8 cellular contexts compared by ENCODE assay signal in the genomic region with DNA sequence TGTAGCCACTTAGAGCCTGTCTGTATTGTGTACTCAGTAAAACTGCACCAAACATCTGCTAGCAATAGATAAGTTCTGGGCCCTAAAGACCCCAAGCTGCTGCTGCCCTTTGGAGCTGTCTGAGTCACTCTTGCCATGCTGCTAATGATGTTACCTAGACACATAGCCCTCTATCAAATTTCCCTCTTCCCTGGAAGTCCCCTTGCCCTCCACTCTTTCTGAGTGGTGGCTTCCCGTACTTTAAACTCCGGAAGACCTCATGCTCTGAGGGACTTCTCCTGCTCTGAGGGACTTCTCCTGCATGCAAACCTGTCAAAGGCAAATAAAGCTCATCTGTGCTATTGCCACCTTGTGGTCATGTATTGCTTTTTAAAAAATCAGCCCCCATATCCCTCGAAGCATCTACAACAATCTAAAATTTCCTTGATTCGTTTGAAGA. TPM values are rescaled to one million over a fixed set of nuclear protein-coding genes. Genes with fewer than 3 reads are reported as not detected.
DNase-seq lines count a peak whose midpoint lies in the region; ATAC-seq and TF ChIP-seq lines count a peak whose summit lies in the region.

No MANE protein-coding gene starts in this region.

- H4K91ac ChIP-seq in H9 (ENCODE audit: insufficient read length, low read depth, low read length) = no peak overlapping the region

- TF ChIP-seq CTCF in H9 (conservative IDR thresholded peaks at IDR 0.05) = peak; percentile 67
- peak; percentile 54 for TF ChIP-seq CTCF in LNCaP clone FGC (IDR thresholded peaks at IDR 0.05; ENCODE audit: control insufficient read depth, extremely low read depth, insufficient read depth)
- no peak for TF ChIP-seq CTCF in mucosa of descending colon (IDR thresholded peaks at IDR 0.05)

- H4K8ac ChIP-seq in H9 (replicated peaks; ENCODE audit: insufficient read length, low read depth, low read length) = no peak overlapping the region

- H3T11ph ChIP-seq in H9 (ENCODE audit: low read length) = no peak overlapping the region

- H2AFZ ChIP-seq in H9 (ENCODE audit: low read length) = no peak overlapping the region

- ATAC-seq in activated T-helper 17 cell treated with anti-CD3 and anti-CD28 coated beads, Interleukin-2, amount 50 U/mL, for 72 hours (replicated peaks) = peak; percentile 28
- ATAC-seq in mucosa of descending colon = no peak

- no peak overlapping the region for H3K4ac ChIP-seq in H9 (ENCODE audit: low read depth, low read length)

- no peaks in the 10 kb centered on the region for H3K4me1 Mint-ChIP-seq in H9
- H3K4me1 Mint-ChIP-seq in activated T-helper 17 cell treated with anti-CD3 and anti-CD28 coated beads, Interleukin-2, amount 50 U/mL, for 72 hours = peaks cover 5% of the 10 kb centered on the region

- H3K79me2 ChIP-seq in H9 (ENCODE audit: insufficient read depth, low read length) = no peaks in the 10 kb centered on the region

- no peaks in the 10 kb centered on the region for H3K27me3 Mint-ChIP-seq in H9 (ENCODE audit: low read depth)
- H3K27me3 Mint-ChIP-seq in activated T-helper 17 cell treated with anti-CD3 and anti-CD28 coated beads, Interleukin-2, amount 50 U/mL, for 72 hours = peaks cover 5% of the 10 kb centered on the region

- no peak overlapping the region for H3K18ac ChIP-seq in H9 (ENCODE audit: insufficient read length, low read depth, low read length)

- H3K9me3 Mint-ChIP-seq in H9 = peaks cover 4 to 8% of the 10 kb centered on the region in 2 experiments
- no peaks in the 10 kb centered on the region for H3K9me3 Mint-ChIP-seq in activated T-helper 17 cell treated with anti-CD3 and anti-CD28 coated beads, Interleukin-2, amount 50 U/mL, for 72 hours

- no peak overlapping the region for H2AK5ac ChIP-seq in H9 (ENCODE audit: insufficient read length, low read length)

- no peak overlapping the region for H3K23ac ChIP-seq in H9 (ENCODE audit: insufficient read length, low read depth, low read length)

- peaks cover 0 to 7% (median 4%) of the 10 kb centered on the region in 3 experiments; a peak in 4 of 7 replicates for H3K36me3 Mint-ChIP-seq in H9 (ENCODE audit: insufficient read depth in 1 of 3, low read depth in 3 of 3)
- H3K36me3 Mint-ChIP-seq in activated T-helper 17 cell treated with anti-CD3 and anti-CD28 coated beads, Interleukin-2, amount 50 U/mL, for 72 hours (ENCODE audit: low read depth) = no peaks in the 10 kb centered on the region

- H3K4me2 ChIP-seq in H9 (ENCODE audit: insufficient read depth, insufficient read length, low read length) = no peak overlapping the region

- H4K5ac ChIP-seq in H9 (ENCODE audit: insufficient read length, low read depth, low read length) = no peak overlapping the region

- DNase-seq in SIG-M5 treated with dmso at 0.1 percent for 504 hours (lab: John Stamatoyannopoulos, UW; ENCODE audit: unreplicated experiment) = peak; percentile 29
- no peak for DNase-seq in SIG-M5 (lab: John Stamatoyannopoulos, UW)
- peak; percentile 29 for DNase-seq in H9
- DNase-seq in LNCaP clone FGC (ENCODE audit: low read depth) = no peak
- peak; percentile 11 for DNase-seq in renal cortical epithelial cell (ENCODE audit: low read depth)
- no peak for DNase-seq in activated CD4-positive, CD25-positive, alpha-beta regulatory T cell (lab: John Stamatoyannopoulos, UW)
- no peak for DNase-seq in mucosa of descending colon

- no CpG with 5 or more reads among the region's 4 CpGs for WGBS in H9 (ENCODE audit: extremely low coverage, insufficient read length, low lambda C conversion rate)

- H2BK12ac ChIP-seq in H9 (ENCODE audit: insufficient read length, low read depth, low read length) = no peak overlapping the region

- no peak overlapping the region for H3K27ac ChIP-seq in H9 (ENCODE audit: insufficient read length, low read depth, low read length)

- H3K4me3 ChIP-seq in LNCaP clone FGC (ENCODE audit: low read depth, low read length) (no peak overlapping the region), mucosa of descending colon (no peak overlapping the region)

- no peak overlapping the region for H2BK20ac ChIP-seq in H9 (ENCODE audit: low read depth, low read length, poor library complexity, severe bottlenecking)

- H3K9me3 ChIP-seq in H9 (ENCODE audit: control insufficient read depth, low read depth, low read length) (no peaks in the 10 kb centered on the region), mucosa of descending colon (no peaks in the 10 kb centered on the region)

- no peaks in the 10 kb centered on the region for H3K36me3 ChIP-seq in mucosa of descending colon (ENCODE audit: low read depth)

- no peak overlapping the region for H2BK15ac ChIP-seq in H9 (ENCODE audit: low read depth, low read length)

- no peak overlapping the region for H2BK5ac ChIP-seq in H9 (ENCODE audit: insufficient read length, low read length)

- no peak overlapping the region for H3K56ac ChIP-seq in H9 (ENCODE audit: insufficient read length, low read depth, low read length)

- no peaks in the 10 kb centered on the region for H3K27me3 ChIP-seq in H9 (ENCODE audit: insufficient read depth, low read length)

- H3K4me3 Mint-ChIP-seq in H9 = no peak overlapping the region
- no peak overlapping the region for H3K4me3 Mint-ChIP-seq in activated T-helper 17 cell treated with anti-CD3 and anti-CD28 coated beads, Interleukin-2, amount 50 U/mL, for 72 hours

- no peaks in the 10 kb centered on the region for H3K79me1 ChIP-seq in H9 (ENCODE audit: insufficient read depth, low read depth, low read length, poor library complexity, severe bottlenecking)

- no peak overlapping the region for H3K9ac ChIP-seq in H9 (ENCODE audit: extremely low read depth, insufficient read length, low read length)

- H3K27ac Mint-ChIP-seq in H9 = no peak overlapping the region
- H3K27ac Mint-ChIP-seq in activated T-helper 17 cell treated with anti-CD3 and anti-CD28 coated beads, Interleukin-2, amount 50 U/mL, for 72 hours = no peak overlapping the region

- no peaks in the 10 kb centered on the region for H3K23me2 ChIP-seq in H9 (ENCODE audit: insufficient read length, low read depth, low read length, poor library complexity, severe bottlenecking)

- no peak overlapping the region for H3K14ac ChIP-seq in H9 (ENCODE audit: insufficient read depth, low read length)

- H2BK120ac ChIP-seq in H9 (ENCODE audit: low read depth, low read length, poor library complexity, severe bottlenecking) = no peak overlapping the region

- no peaks in the 10 kb centered on the region for H3K4me1 ChIP-seq in H9 (ENCODE audit: insufficient read depth, low read length)
- H3K4me1 ChIP-seq in mucosa of descending colon (ENCODE audit: low read depth) = no peaks in the 10 kb centered on the region

- intact Hi-C loops in mucosa of descending colon (cut with DNase I, micrococcal nuclease) = no loop called here

- no peaks in the 10 kb centered on the region for H4K20me1 ChIP-seq in H9 (ENCODE audit: control insufficient read depth, insufficient read depth, insufficient read length)

RNA-seq across cellular contexts. Expression of a gene that starts 34.0 kb away (rescaled TPM):
- total RNA-seq in H9 (2021) (81.6 and 83.9 TPM in 2 replicates), renal cortical epithelial cell (85.8 TPM in 2 replicates), mucosa of descending colon (100 to 1,000 TPM in 1 of 3 donors, 10 to 100 TPM in 2; 81.0 to 103 (median 96.0) TPM)
- 10 to 100 TPM; 29.2 to 62.5 TPM for total RNA-seq in activated T-helper 17 cell treated with anti-CD3 and anti-CD28 coated beads, Interleukin-2, amount 50 U/mL, for 72 hours

RNA-seq across cellular contexts. Expression of a gene that starts 46.6 kb away (rescaled TPM):
- total RNA-seq in H9 (2021) = not detected in 2 replicates
- total RNA-seq in activated T-helper 17 cell treated with anti-CD3 and anti-CD28 coated beads, Interleukin-2, amount 50 U/mL, for 72 hours = under 1 TPM in 1 of 2 donors, not detected in 1; 0.40 TPM
- 2.8 and 11.3 TPM in 2 replicates for total RNA-seq in renal cortical epithelial cell
- under 1 TPM; 0.17 to 0.84 (median 0.82) TPM for total RNA-seq in mucosa of descending colon

Comparison
In these comparisons a context has a peak if more than half of its experiments do, and no peak if none do; other contexts are left out.
1. DNase-seq: peak in SIG-M5 treated with dmso at 0.1 percent for 504 hours (single experiment), H9 (single experiment) and renal cortical epithelial cell (single experiment); none in SIG-M5 (single experiment), LNCaP clone FGC (single experiment), activated CD4-positive, CD25-positive, alpha-beta regulatory T cell (0 of 4) and mucosa of descending colon (0 of 3).